Comparison of ENCODE assay signal across 18 cellular contexts in the genomic region with DNA sequence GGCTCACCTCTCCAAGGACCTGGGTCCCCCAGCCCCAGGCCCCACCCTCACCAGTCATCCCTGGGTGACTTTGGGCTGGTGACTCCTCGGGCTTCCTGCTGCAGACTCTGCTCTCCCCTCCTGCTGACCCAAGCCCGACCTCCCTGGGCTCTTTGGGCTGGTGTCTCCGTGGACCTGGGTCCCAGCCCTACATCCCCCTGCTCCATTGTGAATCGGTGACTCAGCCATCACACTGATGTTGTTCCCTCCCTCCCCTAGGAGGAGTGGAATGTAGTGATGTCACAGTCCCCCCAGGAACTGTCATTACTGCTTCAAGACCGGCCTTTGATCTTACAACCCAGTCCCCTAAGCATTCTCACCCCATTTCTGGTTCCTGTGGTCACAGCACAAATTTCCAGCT.
A peak's percentile ranks its signal among the peaks of the same experiment; 100 is the strongest.
DNase-seq lines count a peak whose midpoint lies in the region; ATAC-seq, FAIRE-seq and TF ChIP-seq lines count a peak whose summit lies in the region.
"Had no signal": no experiment of that assay in that cellular context is flagged by ENCODE, and none has a peak within 500 bp of the region (broad histone marks: within the 10 kb centered on the region; RNA-seq: fewer than 3 reads in every experiment).

No MANE protein-coding gene starts in this region.

- FAIRE-seq in HepG2 (lab: Jason Lieb, UNC): no peak
- FAIRE-seq: islet of Langerhans had no signal

- no peak for TF ChIP-seq POLR2A in HepG2 (IDR thresholded peaks at IDR 0.05; ENCODE audit: insufficient read depth in 1 of 2, low read depth in 2 of 2, low read length in 2 of 2)
- no peak for TF ChIP-seq POLR2A in right lobe of liver (IDR thresholded peaks at IDR 0.05)

- POLR2A ChIA-PET in HepG2 (lab: Yijun Ruan, JAX) (no interaction called here), SK-N-SH (lab: Yijun Ruan, JAX) (no interaction called here)

- TF ChIP-seq CTCF in HepG2 (CRISPR knock-in tag; IDR thresholded peaks at IDR 0.05) (no peak), right lobe of liver (IDR thresholded peaks at IDR 0.05) (no peak), brain microvascular endothelial cell (IDR thresholded peaks at IDR 0.05; ENCODE audit: low read depth, low read length, missing control alignments) (no peak), lung (IDR thresholded peaks at IDR 0.05; ENCODE audit: control extremely low read depth, extremely low read depth) (no peak), SK-N-SH (IDR thresholded peaks at IDR 0.05) (no peak)

- H2AFZ ChIP-seq in HepG2 (ENCODE audit: low read length): no peak overlapping the region
- no peak overlapping the region for H2AFZ ChIP-seq in SK-N-SH (ENCODE audit: low read depth)

- TF ChIP-seq EP300 in HepG2 (IDR thresholded peaks at IDR 0.05; ENCODE audit: low read depth in 2 of 2, low read length in 2 of 2): no peak
- TF ChIP-seq EP300 in HepG2 (CRISPR knock-in tag; IDR thresholded peaks at IDR 0.05; ENCODE audit: borderline replicate concordance): no peak
- TF ChIP-seq EP300 in SK-N-SH (IDR thresholded peaks at IDR 0.05; ENCODE audit: borderline replicate concordance in 1 of 2, low read depth in 1 of 2, low read length in 1 of 2): no peak

- no peaks in the 10 kb centered on the region for H3K9me2 ChIP-seq in SK-N-SH

- CTCF ChIA-PET in HepG2 (lab: Yijun Ruan, JAX; ENCODE audit: low intra/inter-chr PET ratio, low total read pairs): no interaction called here
- CTCF ChIA-PET in SK-N-SH (lab: Yijun Ruan, JAX): interaction anchor here (0.8 to 3.1 kb wide), 3 partner anchors 17 to 23 kb away, joined by 3 to 11 read pairs (median 4); no protein-coding TSS in a partner anchor

- ATAC-seq in HepG2 (no peak), right lobe of liver (no peak), lung (ENCODE audit: insufficient read depth, low FRiP score) (no peak), GM18519 (IDR thresholded peaks at IDR 0.05; ENCODE audit: low FRiP score, unreplicated experiment) (no peak)
- ATAC-seq: natural killer cell treated with Interleukin-12 subunit alpha and Interleukin-12 subunit beta and Interleukin-15 and Interleukin-18, amount 100 ng/mL, for 72 hours had no signal

- H3K4me3 ChIP-seq in HepG2 (replicated peaks in 1 of 3; ENCODE audit: insufficient read depth in 1 of 3, low read depth in 2 of 3, low read length in 3 of 3) (no peak overlapping the region), right lobe of liver (no peak overlapping the region), brain microvascular endothelial cell (ENCODE audit: low read depth, low read length) (no peak overlapping the region), lung (no peak overlapping the region), SK-N-SH (ENCODE audit: low read depth in 2 of 2, low read length in 1 of 2) (no peak overlapping the region)

- no peaks in the 10 kb centered on the region for H3K36me3 ChIP-seq in HepG2 (replicated peaks in 1 of 2; ENCODE audit: control insufficient read depth in 1 of 2, insufficient read depth in 2 of 2, low read length in 2 of 2)
- no peaks in the 10 kb centered on the region for H3K36me3 ChIP-seq in right lobe of liver
- H3K36me3 ChIP-seq in brain microvascular endothelial cell (replicated peaks): no peaks in the 10 kb centered on the region
- no peaks in the 10 kb centered on the region for H3K36me3 ChIP-seq in lung (ENCODE audit: control insufficient read depth in 2 of 2, insufficient read depth in 2 of 2, low read length in 2 of 2)
- H3K36me3 ChIP-seq in SK-N-SH (replicated peaks in 1 of 2; ENCODE audit: control insufficient read depth in 1 of 2, insufficient read depth in 2 of 2, low read length in 1 of 2): no peaks in the 10 kb centered on the region
- H3K36me3 ChIP-seq: WERI-Rb-1 had no signal

- intact Hi-C loops in HepG2 (cut with micrococcal nuclease; ENCODE audit: unreplicated experiment) (no loop called here), right lobe of liver (cut with DNase I) (no loop called here)

- 0% methylated on average over 4 of the region's 5 CpGs for WGBS in HepG2 (ENCODE audit: low lambda C conversion rate)
- WGBS in right lobe of liver (ENCODE audit: insufficient coverage, low coverage, low lambda C conversion rate, missing lambda C conversion rate): 63% methylated on average over 2 of the region's 5 CpGs
- 67 to 78% methylated on average over 5 of the region's 5 CpGs for WGBS in lung, 2 donors
- 92% methylated on average over 5 of the region's 5 CpGs for WGBS in SK-N-SH (ENCODE audit: low lambda C conversion rate)

- H3K4me1 ChIP-seq in HepG2 (ENCODE audit: insufficient read depth, low read length): no peaks in the 10 kb centered on the region
- H3K4me1 ChIP-seq in right lobe of liver: no peaks in the 10 kb centered on the region
- H3K4me1 ChIP-seq in lung (ENCODE audit: control insufficient read depth in 2 of 2, insufficient read depth in 2 of 2, low read length in 2 of 2): no peaks in the 10 kb centered on the region
- H3K4me1 ChIP-seq in SK-N-SH (ENCODE audit: control insufficient read depth in 1 of 2, insufficient read depth in 2 of 2, low read depth in 1 of 2, low read length in 1 of 2): no peaks in the 10 kb centered on the region

- H4K20me1 ChIP-seq in HepG2 (ENCODE audit: insufficient read depth, low read length): no peaks in the 10 kb centered on the region
- H4K20me1 ChIP-seq in SK-N-SH (ENCODE audit: insufficient read depth): no peaks in the 10 kb centered on the region

- BruUV-seq in HepG2 (replicated peaks; lab: Mats Ljungman, UMichigan): no TSS peak

- in situ Hi-C loops in HepG2 (cut with HindIII; ENCODE audit: extremely low pct_ligation_motif_present, low pct_unique_long_range_greater_than_20kb) (no loop called here), brain microvascular endothelial cell (cut with HindIII; ENCODE audit: low pct_ligation_motif_present, low sequenced_read_pairs) (no loop called here)

- H3K27me3 ChIP-seq in HepG2 (ENCODE audit: control insufficient read depth in 1 of 2, insufficient read depth in 2 of 2, low read length in 2 of 2) (peaks cover 0 to 7% of the 10 kb centered on the region in 2 experiments; a peak in 1 of 5 replicates), right lobe of liver (no peaks in the 10 kb centered on the region), brain microvascular endothelial cell (replicated peaks) (no peaks in the 10 kb centered on the region), lung (ENCODE audit: control insufficient read depth, insufficient read depth) (no peaks in the 10 kb centered on the region), SK-N-SH (ENCODE audit: insufficient read depth) (no peaks in the 10 kb centered on the region)

- no peaks in the 10 kb centered on the region for H3K9me3 ChIP-seq in HepG2 (ENCODE audit: low read length)
- H3K9me3 ChIP-seq in right lobe of liver: no peaks in the 10 kb centered on the region
- no peaks in the 10 kb centered on the region for H3K9me3 ChIP-seq in lung (ENCODE audit: control insufficient read depth in 2 of 2, insufficient read depth in 1 of 2, low read length in 1 of 2)
- no peaks in the 10 kb centered on the region for H3K9me3 ChIP-seq in SK-N-SH

- peak; percentile 40 for DNase-seq in HepG2 (ENCODE audit: low spot score)
- DNase-seq in right lobe of liver: no peak
- peak; percentile 68 for DNase-seq in brain microvascular endothelial cell
- DNase-seq in lung (ENCODE audit: low spot score): peak; percentile 26
- no peak for DNase-seq in HT-29 (ENCODE audit: low spot score)
- DNase-seq in CD1c-positive myeloid dendritic cell (ENCODE audit: extremely low spot score): no peak
- DNase-seq in SK-N-SH: no peak
- DNase-seq: central memory CD4-positive, alpha-beta T cell; effector CD4-positive, alpha-beta T cell; GOT3; NCI-H1092 treated with DMSO at 0.1 percent for 48 hours; NCI-H510A treated with DMSO at 0.1 percent for 48 hours had no signal

- H3K4me2 ChIP-seq in HepG2 (ENCODE audit: low read depth, low read length) (no peak overlapping the region), SK-N-SH (no peak overlapping the region)
- H3K4me2 ChIP-seq: KMS-11 had no signal

- H3K27ac ChIP-seq in HepG2 (ENCODE audit: extremely low read length, insufficient read depth, low read length) (no peak overlapping the region), right lobe of liver (no peak overlapping the region), brain microvascular endothelial cell (peak overlapping the region; percentile 48), lung (ENCODE audit: low read depth in 1 of 2, low read length in 1 of 2) (no peak overlapping the region), SK-N-SH (ENCODE audit: low read depth in 2 of 2, low read length in 1 of 2) (no peak overlapping the region)
- H3K27ac ChIP-seq: C4-2B, KMS-11, WERI-Rb-1 had no signal

- H3K9ac ChIP-seq in HepG2 (ENCODE audit: insufficient read depth, low read depth, low read length) (no peak overlapping the region), SK-N-SH (no peak overlapping the region)
- H3K9ac ChIP-seq: KMS-11 had no signal

- H3K79me2 ChIP-seq in HepG2 (ENCODE audit: insufficient read depth, low read length) (no peaks in the 10 kb centered on the region), SK-N-SH (ENCODE audit: insufficient read depth) (no peaks in the 10 kb centered on the region)

- TF ChIP-seq RAD21 in HepG2 (CRISPR knock-in tag; IDR thresholded peaks at IDR 0.05) (no peak), SK-N-SH (IDR thresholded peaks at IDR 0.05; ENCODE audit: low read length) (no peak)

- no peaks in the 10 kb centered on the region for H3F3A ChIP-seq in SK-N-SH (replicated peaks; ENCODE audit: insufficient read depth)

TF ChIP-seq in HepG2, 621 proteins besides CTCF, POLR2A, EP300 and RAD21:
- TF ChIP-seq CREB1 (IDR thresholded peaks at IDR 0.05): peak; percentile 53; the same call in 1 of the 2 replicates
- TF ChIP-seq CREB1 (CRISPR knock-in tag; IDR thresholded peaks at IDR 0.05): no peak
- TF ChIP-seq DPF2 (CRISPR knock-in tag; IDR thresholded peaks at IDR 0.05; ENCODE audit: borderline replicate concordance, low read depth): no peak
TF ChIP-seq in HepG2: peak in this region for 1.

TF ChIP-seq in SK-N-SH, 30 proteins besides CTCF, POLR2A, EP300 and RAD21 (continues in another document):
- TF ChIP-seq NFIC (IDR thresholded peaks at IDR 0.05; ENCODE audit: borderline replicate concordance): no peak
- TF ChIP-seq, protein P1, sequence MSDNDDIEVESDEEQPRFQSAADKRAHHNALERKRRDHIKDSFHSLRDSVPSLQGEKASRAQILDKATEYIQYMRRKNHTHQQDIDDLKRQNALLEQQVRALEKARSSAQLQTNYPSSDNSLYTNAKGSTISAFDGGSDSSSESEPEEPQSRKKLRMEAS (IDR thresholded peaks at IDR 0.05; ENCODE audit: low read depth): no peak
- TF ChIP-seq ELF1 (IDR thresholded peaks at IDR 0.05): no peak
- TF ChIP-seq RFX5 (IDR thresholded peaks at IDR 0.05; ENCODE audit: low read length): no peak

Comparison
In these comparisons a context has a peak if more than half of its experiments do, and no peak if none do; other contexts are left out.
1. DNase-seq: peak in HepG2 (single experiment), brain microvascular endothelial cell (single experiment) and lung (single experiment); none in right lobe of liver (0 of 3), HT-29 (single experiment), CD1c-positive myeloid dendritic cell (single experiment) and SK-N-SH (single experiment).